Comparison of ENCODE assay signal across 8 cellular contexts in the genomic region with DNA sequence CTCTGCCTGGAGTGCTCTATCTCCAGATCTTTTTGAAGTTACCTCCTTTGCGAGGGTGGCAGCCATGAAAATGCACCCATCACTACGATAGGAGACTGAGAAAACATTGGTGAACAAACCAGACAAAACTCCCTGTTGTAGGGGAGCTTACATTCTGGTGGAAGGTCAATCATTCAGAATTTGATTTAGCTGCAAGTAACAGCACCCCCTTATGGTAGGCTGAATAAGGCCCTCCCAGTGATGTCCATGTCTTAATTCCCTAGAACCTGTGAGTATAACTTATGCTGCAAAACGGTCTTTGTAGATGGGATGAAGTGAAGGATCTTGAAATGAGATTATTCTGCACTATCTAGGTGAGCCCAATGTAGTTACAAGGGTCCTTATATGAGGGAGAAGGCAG. TPM values are rescaled to one million over a fixed set of nuclear protein-coding genes. Genes with fewer than 3 reads are reported as not detected.
DNase-seq lines count a peak whose midpoint lies in the region; ATAC-seq, FAIRE-seq and TF ChIP-seq lines count a peak whose summit lies in the region.

No MANE protein-coding gene starts in this region.

- no peak overlapping the region for H3K4me3 Mint-ChIP-seq in naive thymus-derived CD4-positive, alpha-beta T cell

- H3K27ac Mint-ChIP-seq in naive thymus-derived CD4-positive, alpha-beta T cell: no peak overlapping the region

- peaks cover 0 to 10% (median 4%) of the 10 kb centered on the region in 5 donors for H3K36me3 Mint-ChIP-seq in naive thymus-derived CD4-positive, alpha-beta T cell

- DNase-seq in AG10803 (ENCODE audit: low read depth): peak; percentile 17
- peak; percentile 48 for DNase-seq in M059J (ENCODE audit: low read depth)
- peak; percentile 7 for DNase-seq in brain microvascular endothelial cell
- DNase-seq in naive thymus-derived CD4-positive, alpha-beta T cell: no peak
- no peak for DNase-seq in GM19240 (ENCODE audit: insufficient read length, low spot score)
- DNase-seq in urothelium cell line (ENCODE audit: low spot score): no peak
- no peak for DNase-seq in activated T-cell treated with anti-CD3 and anti-CD28 coated beads, Interleukin-2, amount 50 U/mL, for 48 hours

- FAIRE-seq in urothelium cell line (lab: Jason Lieb, UNC): no peak

- H3K27me3 Mint-ChIP-seq in naive thymus-derived CD4-positive, alpha-beta T cell: peaks cover 0 to 6% (median 6%) of the 10 kb centered on the region in 5 donors

- no peaks in the 10 kb centered on the region for H3K4me1 ChIP-seq in naive thymus-derived CD4-positive, alpha-beta T cell (ENCODE audit: control insufficient read depth in 2 of 2, insufficient read depth in 2 of 2, low read length in 2 of 2)

- in situ Hi-C loops in brain microvascular endothelial cell (cut with HindIII; ENCODE audit: low pct_ligation_motif_present, low sequenced_read_pairs): no loop called here

- no peaks in the 10 kb centered on the region for H3K36me3 ChIP-seq in brain microvascular endothelial cell (replicated peaks)
- no peaks in the 10 kb centered on the region for H3K36me3 ChIP-seq in naive thymus-derived CD4-positive, alpha-beta T cell (ENCODE audit: control insufficient read depth in 2 of 3, insufficient read depth in 3 of 3, low read length in 3 of 3)

- TF ChIP-seq CTCF in AG10803 (conservative IDR thresholded peaks at IDR 0.05; ENCODE audit: low read length) (peak; percentile 54), brain microvascular endothelial cell (IDR thresholded peaks at IDR 0.05; ENCODE audit: low read depth, low read length, missing control alignments) (peak; percentile 81)

- CTCF ChIA-PET in naive thymus-derived CD4-positive, alpha-beta T cell (lab: Charles Lee): interaction anchor here (0.6 kb wide), 2 partner anchors 13 to 319 kb away, joined by 3 to 5 read pairs; no protein-coding TSS in a partner anchor

- POLR2A ChIA-PET in naive thymus-derived CD4-positive, alpha-beta T cell (lab: Charles Lee): no interaction called here

- intact Hi-C loops in naive thymus-derived CD4-positive, alpha-beta T cell (cut with micrococcal nuclease): loop anchor here in 1 of 2 donors (10.0 kb wide), 1 partner anchor 810 kb away; a partner anchor contains a TSS

- ATAC-seq in GM18868 (IDR thresholded peaks at IDR 0.05; ENCODE audit: unreplicated experiment): peak; percentile 48
- ATAC-seq in naive thymus-derived CD4-positive, alpha-beta T cell: peak; percentile 69

- H3K9me3 Mint-ChIP-seq in naive thymus-derived CD4-positive, alpha-beta T cell: peaks cover 0 to 19% (median 5%) of the 10 kb centered on the region in 11 donors

- peaks cover 4 to 11% (median 10%) of the 10 kb centered on the region in 7 donors for H3K4me1 Mint-ChIP-seq in naive thymus-derived CD4-positive, alpha-beta T cell

- H3K9me3 ChIP-seq in naive thymus-derived CD4-positive, alpha-beta T cell (ENCODE audit: control insufficient read depth in 2 of 3, low read length in 3 of 3): no peaks in the 10 kb centered on the region

- H3K27ac ChIP-seq in brain microvascular endothelial cell: no peak overlapping the region
- H3K27ac ChIP-seq in naive thymus-derived CD4-positive, alpha-beta T cell (ENCODE audit: low read depth, low read length): no peak overlapping the region

- no peaks in the 10 kb centered on the region for H3K27me3 ChIP-seq in brain microvascular endothelial cell (replicated peaks)
- no peaks in the 10 kb centered on the region for H3K27me3 ChIP-seq in naive thymus-derived CD4-positive, alpha-beta T cell (ENCODE audit: control insufficient read depth in 2 of 2, insufficient read depth in 2 of 2, low read length in 2 of 2)

- H3K4me3 ChIP-seq in AG10803 (ENCODE audit: low read length) (no peak overlapping the region), brain microvascular endothelial cell (ENCODE audit: low read depth, low read length) (no peak overlapping the region)
- no peak overlapping the region for H3K4me3 ChIP-seq in naive thymus-derived CD4-positive, alpha-beta T cell (ENCODE audit: low read length)

RNA-seq across cellular contexts. Expression of a gene that starts 5.6 kb away (rescaled TPM):
- total RNA-seq in M059J (2014; rRNA removed; shearing (Covaris generic)): 0.12 and 0.81 TPM in 2 replicates
- total RNA-seq in naive thymus-derived CD4-positive, alpha-beta T cell: 1 to 10 TPM; 2.1 to 5.8 (median 3.5) TPM
- polyA plus RNA-seq in naive thymus-derived CD4-positive, alpha-beta T cell: 1 to 10 TPM in 1 of 2 donors, under 1 TPM in 1; 0.91 to 2.0 TPM

Comparison
In these comparisons a context has a peak if more than half of its experiments do, and no peak if none do; other contexts are left out.
1. DNase-seq: peak in AG10803 (single experiment), M059J (single experiment) and brain microvascular endothelial cell (single experiment); none in naive thymus-derived CD4-positive, alpha-beta T cell (0 of 9), GM19240 (single experiment), urothelium cell line (single experiment) and activated T-cell treated with anti-CD3 and anti-CD28 coated beads, Interleukin-2, amount 50 U/mL, for 48 hours (0 of 2).